ENCODE assay signal across 1 cellular context in the genomic region with DNA sequence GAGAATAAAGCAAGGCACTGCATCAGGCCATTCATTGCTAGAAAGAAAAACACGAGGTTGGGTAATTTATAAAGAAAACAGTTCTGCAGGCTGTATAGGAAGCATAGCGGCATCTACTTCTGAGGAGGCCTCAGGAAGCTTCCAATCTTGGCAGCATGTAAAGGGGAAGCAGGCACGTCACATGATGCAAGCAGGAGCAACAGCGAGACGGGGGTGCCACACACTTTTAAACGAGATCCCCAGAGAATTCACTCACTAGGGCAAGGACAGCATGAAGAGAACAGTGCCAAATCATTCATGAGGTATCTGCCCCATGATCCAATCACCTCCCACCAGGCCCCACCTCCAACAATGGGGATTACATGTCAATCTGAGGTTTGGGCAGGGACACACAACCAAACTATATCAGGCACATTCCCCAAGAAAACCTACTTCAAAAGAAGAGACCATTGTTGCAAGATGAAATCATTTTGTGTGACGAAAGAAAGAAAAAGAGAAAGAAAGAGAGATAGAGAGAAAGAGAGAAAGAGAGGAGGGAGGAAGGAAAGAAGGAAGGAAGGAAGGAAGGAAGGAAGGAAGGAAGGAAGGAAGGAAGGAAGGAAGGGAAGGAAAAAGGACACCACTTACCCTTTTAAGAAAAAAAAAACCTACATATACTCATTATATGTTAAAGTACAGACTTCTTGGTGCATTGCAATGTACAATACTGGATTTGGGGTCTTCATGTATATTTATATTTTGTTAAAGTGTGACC.
TF ChIP-seq lines count a peak whose summit lies in the region.

No MANE protein-coding gene starts in this region.

TF ChIP-seq in HEK293, 187 proteins besides CTCF, POLR2A, EP300 and RAD21 (continued from another document):
- TF ChIP-seq TSHZ1 (tag by site-specific recombination; IDR thresholded peaks at IDR 0.05; ENCODE audit: borderline replicate concordance) (no peak), ZFP69B (tag by site-specific recombination; IDR thresholded peaks at IDR 0.05) (peak; percentile 76; the same call in 1 of the 2 replicates), ZNF416 (tag by site-specific recombination; IDR thresholded peaks at IDR 0.05) (no peak), MZF1 (tag by site-specific recombination; IDR thresholded peaks at IDR 0.05; ENCODE audit: borderline replicate concordance) (peak; percentile 44; the same call in 1 of the 2 replicates), ZNF223 (tag by site-specific recombination; IDR thresholded peaks at IDR 0.05) (0 out of 2 replicates have a peak, but pooled peaks have one; percentile 54), ZNF692 (tag by site-specific recombination; IDR thresholded peaks at IDR 0.05) (peak; percentile 43; the same call in 1 of the 2 replicates), SP3 (tag by site-specific recombination; IDR thresholded peaks at IDR 0.05) (no peak), ZNF366 (tag by site-specific recombination; conservative IDR thresholded peaks at IDR 0.05) (peak; percentile 89)
- TF ChIP-seq, protein P1, sequence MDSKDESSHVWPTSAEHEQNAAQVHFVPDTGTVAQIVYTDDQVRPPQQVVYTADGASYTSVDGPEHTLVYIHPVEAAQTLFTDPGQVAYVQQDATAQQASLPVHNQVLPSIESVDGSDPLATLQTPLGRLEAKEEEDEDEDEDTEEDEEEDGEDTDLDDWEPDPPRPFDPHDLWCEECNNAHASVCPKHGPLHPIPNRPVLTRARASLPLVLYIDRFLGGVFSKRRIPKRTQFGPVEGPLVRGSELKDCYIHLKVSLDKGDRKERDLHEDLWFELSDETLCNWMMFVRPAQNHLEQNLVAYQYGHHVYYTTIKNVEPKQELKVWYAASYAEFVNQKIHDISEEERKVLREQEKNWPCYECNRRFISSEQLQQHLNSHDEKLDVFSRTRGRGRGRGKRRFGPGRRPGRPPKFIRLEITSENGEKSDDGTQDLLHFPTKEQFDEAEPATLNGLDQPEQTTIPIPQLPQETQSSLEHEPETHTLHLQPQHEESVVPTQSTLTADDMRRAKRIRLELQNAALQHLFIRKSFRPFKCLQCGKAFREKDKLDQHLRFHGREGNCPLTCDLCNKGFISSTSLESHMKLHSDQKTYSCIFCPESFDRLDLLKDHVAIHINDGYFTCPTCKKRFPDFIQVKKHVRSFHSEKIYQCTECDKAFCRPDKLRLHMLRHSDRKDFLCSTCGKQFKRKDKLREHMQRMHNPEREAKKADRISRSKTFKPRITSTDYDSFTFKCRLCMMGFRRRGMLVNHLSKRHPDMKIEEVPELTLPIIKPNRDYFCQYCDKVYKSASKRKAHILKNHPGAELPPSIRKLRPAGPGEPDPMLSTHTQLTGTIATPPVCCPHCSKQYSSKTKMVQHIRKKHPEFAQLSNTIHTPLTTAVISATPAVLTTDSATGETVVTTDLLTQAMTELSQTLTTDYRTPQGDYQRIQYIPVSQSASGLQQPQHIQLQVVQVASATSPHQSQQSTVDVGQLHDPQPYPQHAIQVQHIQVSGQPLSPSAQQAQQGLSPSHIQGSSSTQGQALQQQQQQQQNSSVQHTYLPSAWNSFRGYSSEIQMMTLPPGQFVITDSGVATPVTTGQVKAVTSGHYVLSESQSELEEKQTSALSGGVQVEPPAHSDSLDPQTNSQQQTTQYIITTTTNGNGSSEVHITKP (tag by site-specific recombination; IDR thresholded peaks at IDR 0.05): 0 out of 2 replicates have a peak, but pooled peaks have one; percentile 10
